1 cellular context compared by ENCODE assay signal in the genomic region with DNA sequence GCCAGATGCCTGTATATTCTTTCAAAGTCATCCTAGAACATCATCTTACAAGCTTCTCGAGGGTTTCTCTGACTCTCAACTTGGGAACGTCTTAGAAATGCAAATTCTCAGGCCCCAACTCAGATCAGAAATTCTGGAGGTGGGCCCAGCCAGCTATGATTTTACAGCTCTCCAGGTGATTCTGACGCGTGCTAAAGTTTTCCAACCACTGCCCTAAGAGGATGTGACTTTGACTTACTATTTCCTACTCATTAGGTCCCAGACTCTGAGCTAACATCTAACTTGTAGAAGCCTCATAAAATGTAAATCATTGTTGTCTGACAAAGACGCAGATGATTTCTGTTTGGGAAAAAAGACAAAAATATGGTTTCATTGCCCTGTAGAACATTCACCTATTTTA.
TF ChIP-seq lines count a peak whose summit lies in the region.

No MANE protein-coding gene starts in this region.

TF ChIP-seq in HCT116, 20 proteins besides CTCF, POLR2A, EP300 and RAD21 (continued from another document):
- TF ChIP-seq ZBTB33 (IDR thresholded peaks at IDR 0.05; ENCODE audit: extremely low read depth, insufficient replicate concordance, low read length) = no peak
- TF ChIP-seq SP1 (IDR thresholded peaks at IDR 0.05; ENCODE audit: low read depth) = no peak
- no peak for TF ChIP-seq SIN3A (IDR thresholded peaks at IDR 0.05; ENCODE audit: low read depth)
- TF ChIP-seq, protein P1, sequence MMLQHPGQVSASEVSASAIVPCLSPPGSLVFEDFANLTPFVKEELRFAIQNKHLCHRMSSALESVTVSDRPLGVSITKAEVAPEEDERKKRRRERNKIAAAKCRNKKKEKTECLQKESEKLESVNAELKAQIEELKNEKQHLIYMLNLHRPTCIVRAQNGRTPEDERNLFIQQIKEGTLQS (IDR thresholded peaks at IDR 0.05) = no peak
- TF ChIP-seq MAX (IDR thresholded peaks at IDR 0.05) = no peak
- no peak for TF ChIP-seq TCF7L2 (IDR thresholded peaks at IDR 0.05; ENCODE audit: borderline replicate concordance, extremely low read depth, insufficient read depth, insufficient read length)
- TF ChIP-seq YY1 (IDR thresholded peaks at IDR 0.05; ENCODE audit: extremely low read depth, insufficient replicate concordance, low read depth, low read length) = no peak
- no peak for TF ChIP-seq FOSL1 (IDR thresholded peaks at IDR 0.05; ENCODE audit: low read depth)
- TF ChIP-seq EZH2phosphoT487 (IDR thresholded peaks at IDR 0.05; ENCODE audit: borderline replicate concordance) = no peak
- TF ChIP-seq JUND (IDR thresholded peaks at IDR 0.05) = no peak
- TF ChIP-seq REST (IDR thresholded peaks at IDR 0.05; ENCODE audit: low read depth) = no peak
- no peak for TF ChIP-seq CBX3 (IDR thresholded peaks at IDR 0.05; ENCODE audit: low read depth)
